Comparison of ENCODE assay signal across 10 cellular contexts in genomic region chr1:24022611-24023359, GRCh38. TPM values are rescaled to one million over a fixed set of nuclear protein-coding genes. Genes with fewer than 3 reads are reported as not detected.
A peak's percentile ranks its signal among the peaks of the same experiment; 100 is the strongest.
DNase-seq lines count a peak whose midpoint lies in the region; ATAC-seq and TF ChIP-seq lines count a peak whose summit lies in the region.
"Had no signal": no experiment of that assay in that cellular context is flagged by ENCODE, and none has a peak within 500 bp of the region (broad histone marks: within the 10 kb centered on the region; RNA-seq: fewer than 3 reads in every experiment).

No MANE protein-coding gene starts in this region.

- H3K27ac ChIP-seq in ovary, result no peak overlapping the region
- H3K27ac ChIP-seq: KMS-11 had no signal

- DNase-seq in G401 (ENCODE audit: low spot score) (peak; percentile 30), SK-N-DZ (ENCODE audit: low spot score) (peak; percentile 32), fibroblast of the aortic adventitia (ENCODE audit: low read depth) (peak; percentile 86), sciatic nerve (ENCODE audit: low spot score) (peak; percentile 31), UCSD-AML1 (lab: John Stamatoyannopoulos, UW; ENCODE audit: unreplicated experiment) (no peak), ovary (no peak)
- no peak for DNase-seq in stimulated activated CD4-positive, alpha-beta T cell treated with anti-CD3 and anti-CD28 coated beads, Interleukin-2, amount 100 ng/mL, for 48 hours
- no peak for DNase-seq in activated T-cell treated with anti-CD3 and anti-CD28 coated beads, Interleukin-2, amount 50 U/mL, for 1 hour
- DNase-seq: activated T-cell treated with anti-CD3 and anti-CD28 coated beads for 4 hours had no signal

- TF ChIP-seq CTCF in fibroblast of the aortic adventitia (IDR thresholded peaks at IDR 0.05; ENCODE audit: insufficient read depth, low read length) (no peak), ovary (IDR thresholded peaks at IDR 0.05) (no peak)

- H3K9me3 ChIP-seq in ovary, result no peaks in the 10 kb centered on the region

- TF ChIP-seq EP300 in ovary (IDR thresholded peaks at IDR 0.05), result no peak

- in situ Hi-C loops in G401 (cut with HindIII; ENCODE audit: low sequenced_read_pairs), result no loop called here

- TF ChIP-seq POLR2A in ovary (IDR thresholded peaks at IDR 0.05), result no peak

- no peak for ATAC-seq in sciatic nerve

- no peaks in the 10 kb centered on the region for H3K27me3 ChIP-seq in ovary

- 64 to 79% (median 77%) methylated on average over 3 of the region's 3 CpGs for WGBS in ovary, 3 donors

- H3K36me3 ChIP-seq in ovary, result no peaks in the 10 kb centered on the region

- no peak overlapping the region for H3K4me3 ChIP-seq in fibroblast of the aortic adventitia (ENCODE audit: low read depth, low read length)
- no peak overlapping the region for H3K4me3 ChIP-seq in ovary

- intact Hi-C loops in sciatic nerve (cut with DNase I), result no loop called here
- intact Hi-C loops in ovary (cut with DNase I), result loop anchor here in 2 of 4 donors (5.0 to 10.0 kb wide), 2 partner anchors 48 to 65 kb away; partner anchors contain the start of gene PNRC2 (in 1 of the 2)

- H3K4me1 ChIP-seq in ovary (ENCODE audit: insufficient read depth), result peaks cover 26% of the 10 kb centered on the region

RNA-seq across cellular contexts. Expression of gene SRSF10, which starts 42.7 kb away (rescaled TPM):
- total RNA-seq in G401 (2014; rRNA removed; shearing (Covaris generic)), result 49.6 and 63.2 TPM in 2 replicates
- 134 and 162 TPM in 2 replicates for polyA plus RNA-seq in SK-N-DZ (2014; cell fraction: cytosol; rRNA removed)
- 321 and 359 TPM in 2 replicates for polyA plus RNA-seq in SK-N-DZ (2014; cell fraction: nucleus; rRNA removed)
- total RNA-seq in fibroblast of the aortic adventitia (ENCODE audit: low replicate concordance), result 86.4 and 127 TPM in 2 replicates
- total RNA-seq in sciatic nerve, result 92.1 TPM
- total RNA-seq in ovary, result 100 to 1,000 TPM in 3 of 7 donors, 10 to 100 TPM in 4; 86.4 to 130 (median 99.1) TPM
- polyA plus RNA-seq in ovary, result 10 to 100 TPM; 57.1 to 99.8 TPM

Comparison
In these comparisons a context has a peak if more than half of its experiments do, and no peak if none do; other contexts are left out.
1. DNase-seq: peak in G401 (single experiment), SK-N-DZ (single experiment), fibroblast of the aortic adventitia (single experiment) and sciatic nerve (single experiment); none in UCSD-AML1 (single experiment), ovary (0 of 5), stimulated activated CD4-positive, alpha-beta T cell treated with anti-CD3 and anti-CD28 coated beads, Interleukin-2, amount 100 ng/mL, for 48 hours (0 of 2) and activated T-cell treated with anti-CD3 and anti-CD28 coated beads, Interleukin-2, amount 50 U/mL, for 1 hour (single experiment).